In genomic region chr19:58569191-58569942, GRCh38 we compare ENCODE assay signal across 20 cellular contexts. TPM values are rescaled to one million over a fixed set of nuclear protein-coding genes. Genes with fewer than 3 reads are reported as not detected.
DNase-seq lines count a peak whose midpoint lies in the region; ATAC-seq, FAIRE-seq and TF ChIP-seq lines count a peak whose summit lies in the region.
"Had no signal": no experiment of that assay in that cellular context is flagged by ENCODE, and none has a peak within 500 bp of the region (broad histone marks: within the 10 kb centered on the region; RNA-seq: fewer than 3 reads in every experiment).

No MANE protein-coding gene starts in this region.

- H3K9me3 ChIP-seq in kidney (ENCODE audit: control insufficient read depth in 1 of 2, low read length in 2 of 2) (no peaks in the 10 kb centered on the region), small intestine (ENCODE audit: control insufficient read depth, low read depth) (no peaks in the 10 kb centered on the region)
- H3K9me3 ChIP-seq: right lobe of liver, SJSA1, thoracic aorta had no signal

- no peak overlapping the region for H3K4ac ChIP-seq in mesendoderm (ENCODE audit: low read depth, low read length)

- intact Hi-C loops in activated CD4-positive, alpha-beta T cell treated with anti-CD3 and anti-CD28 coated beads, Interleukin-2, amount 10 ng/mL, durations not matched to agents 24 days and 14 days (cut with micrococcal nuclease): no loop called here
- intact Hi-C loops in kidney (cut with DNase I): no loop called here

- no peak for TF ChIP-seq CTCF in kidney (IDR thresholded peaks at IDR 0.05; ENCODE audit: borderline replicate concordance, extremely low read depth, insufficient read depth)

- H3K79me1 ChIP-seq in mesendoderm (ENCODE audit: low read length): no peaks in the 10 kb centered on the region

- H3K4me3 ChIP-seq in kidney (ENCODE audit: low read length in 2 of 2) (no peak overlapping the region), mesendoderm (ENCODE audit: low read length) (no peak overlapping the region), small intestine (ENCODE audit: low read depth in 1 of 2, low read length in 2 of 2) (no peak overlapping the region)
- H3K4me3 ChIP-seq: right lobe of liver, SJSA1, thoracic aorta had no signal

- H3K23ac ChIP-seq in mesendoderm (ENCODE audit: low read length): no peak overlapping the region

- H3K27me3 Mint-ChIP-seq in activated CD4-positive, alpha-beta T cell treated with anti-CD3 and anti-CD28 coated beads, Interleukin-2, amount 10 ng/mL, durations not matched to agents 24 days and 14 days: peaks cover 3% of the 10 kb centered on the region
- H3K27me3 Mint-ChIP-seq: CD4-positive, alpha-beta T cell had no signal

- H3K79me2 ChIP-seq in mesendoderm (ENCODE audit: control insufficient read depth, insufficient read depth, low read length): no peaks in the 10 kb centered on the region

- H3K4me1 Mint-ChIP-seq in activated CD4-positive, alpha-beta T cell treated with anti-CD3 and anti-CD28 coated beads, Interleukin-2, amount 10 ng/mL, durations not matched to agents 24 days and 14 days: peaks cover 26% of the 10 kb centered on the region
- peaks cover 38% of the 10 kb centered on the region for H3K4me1 Mint-ChIP-seq in stimulated activated effector memory CD8-positive, alpha-beta T cell treated with anti-CD3 and anti-CD28 coated beads, Interleukin-12 subunit alpha, Interleukin-12 subunit beta, amount 100 ng/mL, for 72 hours

- H3K56ac ChIP-seq in mesendoderm (ENCODE audit: low read length): no peak overlapping the region

- no peak overlapping the region for H2BK120ac ChIP-seq in mesendoderm (ENCODE audit: low read depth, low read length)

- H3K36me3 Mint-ChIP-seq in activated CD4-positive, alpha-beta T cell treated with anti-CD3 and anti-CD28 coated beads, Interleukin-2, amount 10 ng/mL, durations not matched to agents 24 days and 14 days (ENCODE audit: low read depth): peaks cover 31% of the 10 kb centered on the region
- H3K36me3 Mint-ChIP-seq in stimulated activated effector memory CD8-positive, alpha-beta T cell treated with anti-CD3 and anti-CD28 coated beads, Interleukin-12 subunit alpha, Interleukin-12 subunit beta, amount 100 ng/mL, for 72 hours: peaks cover 27% of the 10 kb centered on the region

- H3K9me3 Mint-ChIP-seq in activated CD4-positive, alpha-beta T cell treated with anti-CD3 and anti-CD28 coated beads, Interleukin-2, amount 10 ng/mL, durations not matched to agents 24 days and 14 days: peaks cover 4% of the 10 kb centered on the region
- no peaks in the 10 kb centered on the region for H3K9me3 Mint-ChIP-seq in stimulated activated effector memory CD8-positive, alpha-beta T cell treated with anti-CD3 and anti-CD28 coated beads, Interleukin-12 subunit alpha, Interleukin-12 subunit beta, amount 100 ng/mL, for 72 hours
- H3K9me3 Mint-ChIP-seq: CD4-positive, alpha-beta T cell; T-helper 2 cell treated with Interferon-gamma antibody and Interleukin-4, amounts not matched to agents 5 μg/mL and 100 μg/mL, for 36 hours had no signal

- H3K9ac ChIP-seq in kidney (ENCODE audit: low read length in 2 of 2) (no peak overlapping the region), mesendoderm (ENCODE audit: low read length) (no peak overlapping the region)

- H3K36me3 ChIP-seq in kidney (ENCODE audit: control insufficient read depth in 1 of 2, insufficient read depth in 2 of 2, low read length in 2 of 2) (peaks cover 4 to 5% of the 10 kb centered on the region in 2 donors), mesendoderm (ENCODE audit: control insufficient read depth, insufficient read depth, low read length) (peaks cover 6% of the 10 kb centered on the region), small intestine (ENCODE audit: control insufficient read depth in 2 of 2, insufficient read depth in 2 of 2, low read length in 2 of 2) (peaks cover 0 to 3% of the 10 kb centered on the region in 2 donors)

- no peaks in the 10 kb centered on the region for H3K27me3 ChIP-seq in mesendoderm (ENCODE audit: insufficient read depth, low read length, poor library complexity)
- H3K27me3 ChIP-seq in small intestine (ENCODE audit: control insufficient read depth in 2 of 2, insufficient read depth in 2 of 2, low read length in 2 of 2): no peaks in the 10 kb centered on the region
- H3K27me3 ChIP-seq: right lobe of liver, SJSA1 had no signal

- no peak overlapping the region for H3K27ac Mint-ChIP-seq in activated CD4-positive, alpha-beta T cell treated with anti-CD3 and anti-CD28 coated beads, Interleukin-2, amount 10 ng/mL, durations not matched to agents 24 days and 14 days
- peak overlapping the region; percentile 47 for H3K27ac Mint-ChIP-seq in stimulated activated effector memory CD8-positive, alpha-beta T cell treated with anti-CD3 and anti-CD28 coated beads, Interleukin-12 subunit alpha, Interleukin-12 subunit beta, amount 100 ng/mL, for 72 hours
- H3K27ac Mint-ChIP-seq: CD4-positive, alpha-beta T cell; T-helper 2 cell treated with Interferon-gamma antibody and Interleukin-4, amounts not matched to agents 5 μg/mL and 100 μg/mL, for 36 hours had no signal

- no peak overlapping the region for H4K8ac ChIP-seq in mesendoderm (ENCODE audit: low read depth, low read length)

- no peak overlapping the region for H2BK15ac ChIP-seq in mesendoderm (replicated peaks; ENCODE audit: low read depth)

- FAIRE-seq in kidney (lab: Jason Lieb, UNC) (no peak), small intestine (lab: Jason Lieb, UNC) (no peak)
- FAIRE-seq: A204.1 had no signal

- H3K27ac ChIP-seq in kidney (ENCODE audit: low read depth in 2 of 2, low read length in 2 of 2) (no peak overlapping the region), mesendoderm (ENCODE audit: low read depth, low read length) (no peak overlapping the region), small intestine (ENCODE audit: low read depth in 1 of 2, low read length in 1 of 2) (no peak overlapping the region)
- H3K27ac ChIP-seq: right lobe of liver, SJSA1, thoracic aorta had no signal

- DNase-seq in activated CD4-positive, alpha-beta T cell treated with anti-CD3 and anti-CD28 coated beads, Interleukin-2, amount 10 ng/mL, durations not matched to agents 24 days and 14 days: peak; percentile 52
- no peak for DNase-seq in activated CD4-positive, alpha-beta T cell treated with anti-CD3 and anti-CD28 coated beads, Interleukin-2, amount 50 U/mL, for 1 hour
- DNase-seq in HuH-7.5 (ENCODE audit: low spot score): peak; percentile 8
- DNase-seq in kidney: peak; percentile 56
- no peak for DNase-seq in stimulated activated effector memory CD8-positive, alpha-beta T cell treated with anti-CD3 and anti-CD28 coated beads, Interleukin-12 subunit alpha, Interleukin-12 subunit beta, amount 100 ng/mL, for 72 hours (ENCODE audit: low spot score in 2 of 2)
- DNase-seq in stimulated activated CD4-positive, alpha-beta T cell treated with anti-CD3 and anti-CD28 coated beads, Interleukin-4, amount 100 ng/mL, for 1 hour: no peak
- no peak for DNase-seq in mesendoderm
- DNase-seq in small intestine: no peak
- DNase-seq: amygdala, cerebellar nuclear complex, DMS79 treated with DMSO at 0.1 percent for 48 hours, kidney glomerular epithelial cell, NCI-H1048, OCI-M1 had no signal

- H3K18ac ChIP-seq in mesendoderm (ENCODE audit: low read length): no peak overlapping the region

- H2AK5ac ChIP-seq in mesendoderm (ENCODE audit: low read length): no peak overlapping the region

- H3K4me1 ChIP-seq in kidney (ENCODE audit: control insufficient read depth in 1 of 2, insufficient read depth in 1 of 2, low read depth in 1 of 2, low read length in 2 of 2): peaks cover 11 to 13% of the 10 kb centered on the region in 2 donors
- H3K4me1 ChIP-seq in mesendoderm (ENCODE audit: control insufficient read depth, low read depth, low read length): peaks cover 3% of the 10 kb centered on the region
- H3K4me1 ChIP-seq in small intestine (ENCODE audit: control insufficient read depth in 2 of 2, insufficient read depth in 1 of 2, low read depth in 1 of 2, low read length in 1 of 2): peaks cover 2 to 5% of the 10 kb centered on the region in 2 donors

- no peak overlapping the region for H3K4me3 Mint-ChIP-seq in activated CD4-positive, alpha-beta T cell treated with anti-CD3 and anti-CD28 coated beads, Interleukin-2, amount 10 ng/mL, durations not matched to agents 24 days and 14 days
- H3K4me3 Mint-ChIP-seq in stimulated activated effector memory CD8-positive, alpha-beta T cell treated with anti-CD3 and anti-CD28 coated beads, Interleukin-12 subunit alpha, Interleukin-12 subunit beta, amount 100 ng/mL, for 72 hours: no peak overlapping the region
- H3K4me3 Mint-ChIP-seq: CD4-positive, alpha-beta T cell; T-helper 2 cell treated with Interferon-gamma antibody and Interleukin-4, amounts not matched to agents 5 μg/mL and 100 μg/mL, for 36 hours had no signal

- H3K4me2 ChIP-seq in mesendoderm (ENCODE audit: low read length): no peak overlapping the region

- ATAC-seq in stimulated activated effector memory CD8-positive, alpha-beta T cell treated with anti-CD3 and anti-CD28 coated beads, Interleukin-12 subunit alpha, Interleukin-12 subunit beta, amount 100 ng/mL, for 72 hours: no peak
- ATAC-seq: right lobe of liver had no signal

- no peak overlapping the region for H4K5ac ChIP-seq in mesendoderm (ENCODE audit: low read length)

- no CpG with 5 or more reads among the region's 6 CpGs for WGBS in mesendoderm (ENCODE audit: extremely low coverage, insufficient coverage, low lambda C conversion rate)
- WGBS in small intestine, 3 donors: 94 to 95% (median 95%) methylated on average over 6 of the region's 6 CpGs

- H2BK5ac ChIP-seq in mesendoderm (ENCODE audit: low read length): no peak overlapping the region

RNA-seq across cellular contexts. Expression of gene MZF1, which starts 3.8 kb away (rescaled TPM):
- 21.6 and 23.7 TPM in 2 replicates for total RNA-seq in activated CD4-positive, alpha-beta T cell treated with anti-CD3 and anti-CD28 coated beads, Interleukin-2, amount 10 ng/mL, durations not matched to agents 24 days and 14 days
- total RNA-seq in kidney: 38.6 TPM
- 12.9 TPM for polyA plus RNA-seq in kidney (ENCODE audit: insufficient read depth, low read depth, low replicate concordance)
- polyA plus RNA-seq in mesendoderm (2013, experiment 1 of 2): 6.5 TPM
- polyA plus RNA-seq in mesendoderm (2013, experiment 2 of 2): 6.3 TPM
- 10 to 100 TPM; 17.5 to 64.0 (median 25.7) TPM for polyA plus RNA-seq in small intestine

RNA-seq across cellular contexts. Expression of gene UBE2M, which starts 11.0 kb away (rescaled TPM):
- total RNA-seq in activated CD4-positive, alpha-beta T cell treated with anti-CD3 and anti-CD28 coated beads, Interleukin-2, amount 10 ng/mL, durations not matched to agents 24 days and 14 days: 161 and 175 TPM in 2 replicates
- 60.4 TPM for total RNA-seq in kidney
- 98.0 TPM for polyA plus RNA-seq in kidney (ENCODE audit: insufficient read depth, low read depth, low replicate concordance)
- 86.4 TPM for polyA plus RNA-seq in mesendoderm (2013, experiment 1 of 2)
- 88.0 TPM for polyA plus RNA-seq in mesendoderm (2013, experiment 2 of 2)
- polyA plus RNA-seq in small intestine: 10 to 100 TPM; 42.7 to 53.4 (median 45.7) TPM

RNA-seq across cellular contexts. Expression of gene CHMP2A, which starts 14.5 kb away (rescaled TPM):
- 108 and 114 TPM in 2 replicates for total RNA-seq in activated CD4-positive, alpha-beta T cell treated with anti-CD3 and anti-CD28 coated beads, Interleukin-2, amount 10 ng/mL, durations not matched to agents 24 days and 14 days
- total RNA-seq in kidney: 142 TPM
- polyA plus RNA-seq in kidney (ENCODE audit: insufficient read depth, low read depth, low replicate concordance) (294 TPM), small intestine (100 to 1,000 TPM; 165 to 384 (median 304) TPM)
- polyA plus RNA-seq in mesendoderm (2013, experiment 1 of 2): 60.0 TPM
- 58.5 TPM for polyA plus RNA-seq in mesendoderm (2013, experiment 2 of 2)

RNA-seq across cellular contexts. Expression of gene TRIM28, which starts 25.5 kb away (rescaled TPM):
- 689 and 698 TPM in 2 replicates for total RNA-seq in activated CD4-positive, alpha-beta T cell treated with anti-CD3 and anti-CD28 coated beads, Interleukin-2, amount 10 ng/mL, durations not matched to agents 24 days and 14 days
- 229 TPM for total RNA-seq in kidney
- polyA plus RNA-seq in kidney (ENCODE audit: insufficient read depth, low read depth, low replicate concordance) (191 TPM), small intestine (100 to 1,000 TPM; 151 to 200 (median 155) TPM)
- polyA plus RNA-seq in mesendoderm (2013, experiment 1 of 2): 1,044 TPM
- polyA plus RNA-seq in mesendoderm (2013, experiment 2 of 2): 1,033 TPM

RNA-seq across cellular contexts. Expression of gene ZBTB45, which starts 49.8 kb away (rescaled TPM):
- total RNA-seq in activated CD4-positive, alpha-beta T cell treated with anti-CD3 and anti-CD28 coated beads, Interleukin-2, amount 10 ng/mL, durations not matched to agents 24 days and 14 days: 16.8 and 17.5 TPM in 2 replicates
- 16.9 TPM for total RNA-seq in kidney
- 7.7 TPM for polyA plus RNA-seq in kidney (ENCODE audit: insufficient read depth, low read depth, low replicate concordance)
- polyA plus RNA-seq in mesendoderm (2013, experiment 1 of 2): 13.0 TPM
- polyA plus RNA-seq in mesendoderm (2013, experiment 2 of 2): 12.6 TPM
- polyA plus RNA-seq in small intestine: 1 to 10 TPM; 4.7 to 7.9 (median 5.9) TPM

Comparison
In these comparisons a context has a peak if more than half of its experiments do, and no peak if none do; other contexts are left out.
1. DNase-seq: peak in activated CD4-positive, alpha-beta T cell treated with anti-CD3 and anti-CD28 coated beads, Interleukin-2, amount 10 ng/mL, durations not matched to agents 24 days and 14 days (single experiment), HuH-7.5 (single experiment) and kidney (single experiment); none in activated CD4-positive, alpha-beta T cell treated with anti-CD3 and anti-CD28 coated beads, Interleukin-2, amount 50 U/mL, for 1 hour (single experiment), stimulated activated effector memory CD8-positive, alpha-beta T cell treated with anti-CD3 and anti-CD28 coated beads, Interleukin-12 subunit alpha, Interleukin-12 subunit beta, amount 100 ng/mL, for 72 hours (0 of 2), stimulated activated CD4-positive, alpha-beta T cell treated with anti-CD3 and anti-CD28 coated beads, Interleukin-4, amount 100 ng/mL, for 1 hour (single experiment), mesendoderm (single experiment) and small intestine (single experiment).